5 cellular contexts compared by ENCODE assay signal in the genomic region with DNA sequence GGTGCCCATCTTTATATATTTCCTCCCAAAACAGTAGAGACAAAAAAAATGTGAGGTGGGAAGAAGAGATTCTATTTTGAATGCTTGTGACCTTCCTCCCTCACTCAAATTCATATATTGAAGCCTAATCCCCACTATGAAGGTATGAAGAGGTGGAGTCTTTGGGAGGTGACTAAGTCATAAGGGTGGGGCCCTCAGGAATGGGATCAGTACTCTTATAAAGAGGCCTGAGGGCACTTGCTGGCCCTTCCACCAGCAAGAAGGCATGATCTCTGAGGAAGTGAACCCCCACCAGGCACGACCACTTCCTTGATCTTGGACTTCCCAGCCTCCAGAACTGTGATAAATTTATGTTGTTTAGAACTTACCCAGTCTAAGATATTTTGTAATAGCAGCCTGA.
"Had no signal": no experiment of that assay in that cellular context is flagged by ENCODE, and none has a peak within 500 bp of the region (broad histone marks: within the 10 kb centered on the region; RNA-seq: fewer than 3 reads in every experiment).

No MANE protein-coding gene starts in this region.

- H3K4me3 ChIP-seq: K562 had no signal

- H3K27ac ChIP-seq: HL-60 had no signal

- DNase-seq: IMR-90, KBM-7 had no signal

- ATAC-seq: HepG2, K562 had no signal
